8 cellular contexts compared by ENCODE assay signal in the genomic region with DNA sequence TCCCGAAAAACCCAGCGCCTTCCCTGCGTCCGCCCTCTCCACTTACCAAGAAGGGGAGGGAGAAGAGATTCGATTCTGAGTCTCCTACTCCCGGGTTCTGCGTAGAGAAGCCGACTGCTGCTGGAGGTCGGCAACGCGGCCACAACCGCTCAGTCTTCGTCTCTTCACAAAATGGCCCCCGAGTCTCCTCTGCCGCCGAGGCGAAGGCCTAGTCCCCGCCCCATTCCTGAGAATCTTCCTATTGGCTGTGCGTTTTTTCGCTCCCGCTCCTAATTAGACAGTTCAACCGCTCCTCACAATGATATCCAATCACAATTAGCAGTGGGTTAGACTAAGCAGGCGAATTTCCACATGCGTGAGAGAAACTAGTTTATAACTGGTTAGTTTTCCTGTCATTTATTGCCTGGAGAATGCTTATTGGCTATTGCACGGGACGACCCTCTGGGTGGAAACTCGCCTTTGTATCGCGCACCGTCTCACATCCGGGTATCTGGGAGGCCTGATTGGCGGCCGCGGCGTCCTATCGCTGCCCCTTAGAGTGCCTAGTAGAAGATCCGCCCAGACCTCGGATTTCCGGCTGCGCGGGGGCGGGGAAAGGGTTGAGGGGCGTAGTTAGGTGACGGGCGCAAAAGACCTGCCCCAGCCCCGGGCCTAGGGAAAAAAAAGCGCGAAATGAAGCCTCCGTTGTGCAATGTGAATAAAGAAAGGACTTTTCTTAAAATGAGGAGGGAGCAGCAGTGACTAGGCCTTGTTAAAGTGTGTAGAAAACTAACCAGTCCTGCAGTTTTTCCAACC. TPM values are rescaled to one million over a fixed set of nuclear protein-coding genes. Genes with fewer than 3 reads are reported as not detected.
A peak's percentile ranks its signal among the peaks of the same experiment; 100 is the strongest.
DNase-seq lines count a peak whose midpoint lies in the region; ATAC-seq and TF ChIP-seq lines count a peak whose summit lies in the region.

Gene HNRNPC (minus strand): TSS at position 191 of the 795 bp plus-strand sequence. CDS start 35,249 bp downstream, outside the sequence.

- H3K4me1 Mint-ChIP-seq in progenitor cell of endocrine pancreas (ENCODE audit: low read depth): peaks cover 29% of the 10 kb centered on the region

- H3K27ac Mint-ChIP-seq in progenitor cell of endocrine pancreas: peak within 1 kb of the TSS; percentile 100

- H3K27me3 ChIP-seq in left ventricle myocardium inferior (ENCODE audit: low read depth): no peaks in the 10 kb centered on the region

- H3K9me3 ChIP-seq in left ventricle myocardium inferior (replicated peaks): no peaks in the 10 kb centered on the region

- peaks cover 20% of the 10 kb centered on the region for H3K36me3 ChIP-seq in left ventricle myocardium inferior

- ATAC-seq in GM18498 (IDR thresholded peaks at IDR 0.05; ENCODE audit: unreplicated experiment) (peak; percentile 92), HG02938 (IDR thresholded peaks at IDR 0.05; ENCODE audit: unreplicated experiment) (peak; percentile 89)

- peaks cover 53% of the 10 kb centered on the region for H3K4me1 ChIP-seq in left ventricle myocardium inferior

- H3K9me3 Mint-ChIP-seq in progenitor cell of endocrine pancreas (ENCODE audit: low read depth): no peaks in the 10 kb centered on the region

- no peaks in the 10 kb centered on the region for H3K27me3 Mint-ChIP-seq in progenitor cell of endocrine pancreas

- peaks cover 26% of the 10 kb centered on the region for H3K36me3 Mint-ChIP-seq in progenitor cell of endocrine pancreas (ENCODE audit: insufficient read depth)

- DNase-seq in NCI-H187 (lab: John Stamatoyannopoulos, UW) (peak; percentile 99 to 100), T-helper 2 cell (peak; percentile 100), left ventricle myocardium inferior (peak; percentile 100), progenitor cell of endocrine pancreas (ENCODE audit: low spot score, unreplicated experiment) (peak; percentile 100), ureter (ENCODE audit: low spot score) (peak; percentile 100)

- peak within 1 kb of the TSS; percentile 100 for H3K4me3 Mint-ChIP-seq in progenitor cell of endocrine pancreas (ENCODE audit: low read depth)

- intact Hi-C loops in left ventricle myocardium inferior (cut with micrococcal nuclease): no loop called here

- H3K27ac ChIP-seq in angular gyrus (ENCODE audit: low read depth, low read length) (peak within 1 kb of the TSS; percentile 95), left ventricle myocardium inferior (replicated peaks) (peak within 1 kb of the TSS; percentile 92)

- TF ChIP-seq CTCF in left ventricle myocardium inferior (IDR thresholded peaks at IDR 0.05; ENCODE audit: borderline replicate concordance) (no peak), progenitor cell of endocrine pancreas (IDR thresholded peaks at IDR 0.05; ENCODE audit: unreplicated experiment) (no peak)

- H3K4me3 ChIP-seq in left ventricle myocardium inferior: peak within 1 kb of the TSS; percentile 76

RNA-seq across cellular contexts. Expression of gene HNRNPC, which starts in this region (rescaled TPM):
- total RNA-seq in left ventricle myocardium inferior (273 TPM), progenitor cell of endocrine pancreas (676 and 690 TPM in 2 replicates), ureter (591 TPM)

Comparison
In these comparisons a context has a peak if more than half of its experiments do, and no peak if none do; other contexts are left out.
1. Peak in every context shown above with its lines: DNase-seq, ATAC-seq, H3K4me3 ChIP-seq and H3K27ac ChIP-seq.